10 cellular contexts compared by ENCODE assay signal in genomic region chr9:36029765-36030528, GRCh38. TPM values are rescaled to one million over a fixed set of nuclear protein-coding genes. Genes with fewer than 3 reads are reported as not detected.
DNase-seq lines count a peak whose midpoint lies in the region; ATAC-seq, FAIRE-seq and TF ChIP-seq lines count a peak whose summit lies in the region.
"Had no signal": no experiment of that assay in that cellular context is flagged by ENCODE, and none has a peak within 500 bp of the region (broad histone marks: within the 10 kb centered on the region; RNA-seq: fewer than 3 reads in every experiment).

No MANE protein-coding gene starts in this region.

- H3K4me1 ChIP-seq in gastrocnemius medialis: peaks cover 14% of the 10 kb centered on the region in 2 donors
- H3K4me1 ChIP-seq in HAP-1: peaks cover 7% of the 10 kb centered on the region; the same call in 1 of the 2 replicates

- peak; percentile 91 for DNase-seq in GM04504 (ENCODE audit: low read depth)
- peak; percentile 49 for DNase-seq in RCC 7860 (ENCODE audit: low spot score)
- DNase-seq in fibroblast of mammary gland (ENCODE audit: low read depth): peak; percentile 99
- DNase-seq in gastrocnemius medialis: no peak
- no peak for DNase-seq in HAP-1 (ENCODE audit: low spot score in 2 of 2)
- no peak for DNase-seq in NCI-H82 (lab: John Stamatoyannopoulos, UW)
- no peak for DNase-seq in activated naive CD4-positive, alpha-beta T cell (lab: John Stamatoyannopoulos, UW)
- DNase-seq: NCI-H526 treated with DMSO at 0.1 percent for 48 hours had no signal

- TF ChIP-seq POLR2A in gastrocnemius medialis (IDR thresholded peaks at IDR 0.05): no peak

- H3K27me3 ChIP-seq in gastrocnemius medialis (no peaks in the 10 kb centered on the region), HAP-1 (ENCODE audit: low read depth) (peaks cover 3% of the 10 kb centered on the region; the same call in 1 of the 2 replicates)

- ATAC-seq in gastrocnemius medialis: peak; percentile 96 to 97
- ATAC-seq in HG02763 (IDR thresholded peaks at IDR 0.05; ENCODE audit: unreplicated experiment): no peak

- TF ChIP-seq CTCF in fibroblast of mammary gland (conservative IDR thresholded peaks at IDR 0.05; ENCODE audit: control insufficient read depth, insufficient read depth, low read depth, low read length) (no peak), gastrocnemius medialis (IDR thresholded peaks at IDR 0.05 in 4 of 5, conservative IDR thresholded peaks at IDR 0.05 in 1 of 5) (no peak)

- H3K36me3 ChIP-seq in gastrocnemius medialis (no peaks in the 10 kb centered on the region), HAP-1 (replicated peaks) (no peaks in the 10 kb centered on the region)

- H3K27ac ChIP-seq in gastrocnemius medialis: peak overlapping the region; percentile 28 to 64 (median 51)

- in situ Hi-C loops in gastrocnemius medialis (cut with MboI; ENCODE audit: low sequenced_read_pairs in 4 of 4) (loop anchor here in 2 of 4 donors (5.0 to 10.0 kb wide), 2 partner anchors 73 to 125 kb away; partner anchors contain the start of genes HRCT1 (in 1 of the 2), OR2S2 (in 1 of the 2) and SPAAR (in 1 of the 2)), HAP-1 (cut with MboI; ENCODE audit: low sequenced_read_pairs) (loop anchor here (10.0 kb wide), 2 partner anchors 55 to 125 kb away; partner anchors contain the start of genes HRCT1 and SPAAR)

- H3K4me3 ChIP-seq in fibroblast of mammary gland (ENCODE audit: control insufficient read depth, low read depth, low read length): no peak overlapping the region
- no peak overlapping the region for H3K4me3 ChIP-seq in gastrocnemius medialis
- H3K4me3 ChIP-seq in HAP-1: no peak overlapping the region

- no peaks in the 10 kb centered on the region for H3K9me3 ChIP-seq in gastrocnemius medialis
- H3K9me3 ChIP-seq in HAP-1: no peaks in the 10 kb centered on the region

- intact Hi-C loops in gastrocnemius medialis (cut with DNase I; ENCODE audit: low total_unique reads): loop anchor here (10.0 kb wide), 3 partner anchors 65 to 365 kb away; partner anchors contain the start of gene CCIN

- no peak for FAIRE-seq in RCC 7860 (lab: Jason Lieb, UNC)
- FAIRE-seq: GM18507 had no signal

RNA-seq across cellular contexts. Expression of gene RECK, which starts 6.8 kb away (rescaled TPM):
- 1 to 10 TPM; 2.9 to 4.1 (median 3.5) TPM for total RNA-seq in gastrocnemius medialis

Comparison
In these comparisons a context has a peak if more than half of its experiments do, and no peak if none do; other contexts are left out.
1. DNase-seq: peak in GM04504 (single experiment), RCC 7860 (single experiment) and fibroblast of mammary gland (single experiment); none in gastrocnemius medialis (0 of 2), HAP-1 (0 of 2), NCI-H82 (single experiment) and activated naive CD4-positive, alpha-beta T cell (0 of 4).